In the genomic region with DNA sequence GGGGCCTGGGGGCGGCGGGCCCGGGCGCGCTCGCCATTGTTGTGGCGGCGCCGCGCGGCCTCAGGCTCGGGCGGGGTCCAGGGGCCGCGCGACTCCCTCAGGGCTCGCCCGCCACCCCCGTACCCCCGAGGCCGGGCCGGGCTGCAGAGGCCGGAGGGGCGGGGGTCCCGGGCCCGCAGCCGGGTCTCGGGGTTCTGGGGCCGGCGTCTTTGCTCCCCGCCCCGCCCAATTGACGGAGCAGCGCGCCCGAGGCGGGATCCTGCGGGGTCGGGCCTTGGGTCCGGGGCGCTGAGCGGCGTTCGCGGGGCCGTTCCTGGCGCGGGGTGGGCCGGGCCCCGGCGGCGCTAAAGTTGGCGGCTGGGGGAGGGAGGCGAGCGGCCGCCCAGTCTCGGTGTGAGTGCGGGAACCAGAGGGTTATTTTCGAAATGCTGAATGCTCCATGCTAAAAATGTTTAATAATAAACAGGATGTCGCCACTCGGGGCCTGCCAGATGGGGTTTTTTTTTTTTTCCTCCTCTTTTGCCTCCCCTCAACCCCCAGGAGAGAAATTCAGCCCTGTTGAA, we compare ENCODE assay signal across 8 cellular contexts. TPM values are rescaled to one million over a fixed set of nuclear protein-coding genes. Genes with fewer than 3 reads are reported as not detected.
DNase-seq lines count a peak whose midpoint lies in the region; ATAC-seq and TF ChIP-seq lines count a peak whose summit lies in the region.

No MANE protein-coding gene starts in this region.

- H3K4me1 ChIP-seq in MM.1S (ENCODE audit: low read length) (peaks cover 29% of the 10 kb centered on the region), esophagus muscularis mucosa (peaks cover 49 to 59% (median 55%) of the 10 kb centered on the region in 4 donors), vagina (peaks cover 56% of the 10 kb centered on the region)

- H2AFZ ChIP-seq in MM.1S (ENCODE audit: low read length) = no peak overlapping the region

- ATAC-seq in GM21529 (IDR thresholded peaks at IDR 0.05; ENCODE audit: unreplicated experiment) (peak; percentile 24), natural killer cell (peak; percentile 29 to 49 (median 30))

- no peaks in the 10 kb centered on the region for H3K36me3 Mint-ChIP-seq in natural killer cell

- WGBS in esophagus muscularis mucosa = 0% methylated on average over 8 of the region's 61 CpGs

- no peaks in the 10 kb centered on the region for H3K27me3 Mint-ChIP-seq in natural killer cell (ENCODE audit: low read depth in 2 of 2)

- TF ChIP-seq EP300 in esophagus muscularis mucosa (IDR thresholded peaks at IDR 0.05) = no peak

- H3K4me3 Mint-ChIP-seq in natural killer cell = peak overlapping the region; percentile 92

- H3F3A ChIP-seq in MM.1S (ENCODE audit: insufficient read depth, low read length) = peaks cover 45% of the 10 kb centered on the region

- H3K79me2 ChIP-seq in MM.1S (ENCODE audit: low read length) = peaks cover 51% of the 10 kb centered on the region

- peak overlapping the region; percentile 76 for H3K9ac ChIP-seq in MM.1S (ENCODE audit: low read length)

- no peaks in the 10 kb centered on the region for H3K9me2 ChIP-seq in MM.1S (replicated peaks; ENCODE audit: insufficient read depth, low read length)

- H3K9me3 ChIP-seq in MM.1S (replicated peaks; ENCODE audit: insufficient read depth, low read length) = no peaks in the 10 kb centered on the region
- H3K9me3 ChIP-seq in esophagus muscularis mucosa = no peaks in the 10 kb centered on the region
- no peaks in the 10 kb centered on the region for H3K9me3 ChIP-seq in vagina

- no peak for TF ChIP-seq CTCF in MM.1S (IDR thresholded peaks at IDR 0.05; ENCODE audit: low read length)
- no peak for TF ChIP-seq CTCF in esophagus muscularis mucosa (IDR thresholded peaks at IDR 0.05)
- no peak for TF ChIP-seq CTCF in natural killer cell (IDR thresholded peaks at IDR 0.05)
- TF ChIP-seq CTCF in vagina (IDR thresholded peaks at IDR 0.05) = no peak

- H3K27ac ChIP-seq in MM.1S (ENCODE audit: low read length) (peak overlapping the region; percentile 82), esophagus muscularis mucosa (replicated peaks in 1 of 4) (peak overlapping the region; percentile 98 to 99 (median 98)), vagina (peak overlapping the region; percentile 97)

- H3K27ac Mint-ChIP-seq in natural killer cell = peak overlapping the region; percentile 92 to 93

- TF ChIP-seq POLR2A in esophagus muscularis mucosa (IDR thresholded peaks at IDR 0.05; ENCODE audit: low read depth) (no peak), vagina (IDR thresholded peaks at IDR 0.05) (no peak)

- DNase-seq in D341Med (ENCODE audit: low spot score) = peak; percentile 73
- DNase-seq in MM.1S = peak; percentile 54
- DNase-seq in activated T-cell treated with anti-CD3 and anti-CD28 coated beads, Interleukin-2, amount 50 U/mL, for 48 hours = peak; percentile 62 to 72
- no peak for DNase-seq in esophagus muscularis mucosa (ENCODE audit: extremely low spot score)
- peak; percentile 63 for DNase-seq in natural killer cell
- DNase-seq in vagina (ENCODE audit: extremely low spot score in 2 of 2) = no peak
- DNase-seq in NCI-H1694 (lab: John Stamatoyannopoulos, UW) = no peak

- H3K27me3 ChIP-seq in MM.1S (replicated peaks; ENCODE audit: insufficient read depth, low read length) = no peaks in the 10 kb centered on the region
- H3K27me3 ChIP-seq in esophagus muscularis mucosa = no peaks in the 10 kb centered on the region
- H3K27me3 ChIP-seq in vagina = no peaks in the 10 kb centered on the region

- H3K36me3 ChIP-seq in MM.1S (replicated peaks; ENCODE audit: insufficient read depth, low read length) (no peaks in the 10 kb centered on the region), esophagus muscularis mucosa (no peaks in the 10 kb centered on the region), vagina (no peaks in the 10 kb centered on the region)

- peaks cover 41% of the 10 kb centered on the region for H4K20me1 ChIP-seq in MM.1S (ENCODE audit: insufficient read depth, low read length)

- H3K4me1 Mint-ChIP-seq in natural killer cell = peaks cover 42 to 51% of the 10 kb centered on the region in 2 donors

- no peaks in the 10 kb centered on the region for H3K9me3 Mint-ChIP-seq in natural killer cell

- intact Hi-C loops in esophagus muscularis mucosa (cut with DNase I) = no loop called here
- intact Hi-C loops in natural killer cell (cut with micrococcal nuclease) = loop anchor here (1.0 to 5.0 kb wide), 2 partner anchors 13 to 142 kb away; no protein-coding TSS in a partner anchor
- intact Hi-C loops in vagina (cut with DNase I) = no loop called here

- H3K4me3 ChIP-seq in MM.1S (ENCODE audit: low read length) (peak overlapping the region; percentile 77), esophagus muscularis mucosa (peak overlapping the region; percentile 78 to 89 (median 82)), vagina (peak overlapping the region; percentile 68 to 83)

- peak overlapping the region; percentile 90 for H3K4me2 ChIP-seq in MM.1S (ENCODE audit: low read depth, low read length)

RNA-seq across cellular contexts. Expression of a gene that starts 0.7 kb away (rescaled TPM):
- total RNA-seq in esophagus muscularis mucosa = 100 to 1,000 TPM; 109 to 226 (median 148) TPM
- 100 to 1,000 TPM; 249 to 275 (median 274) TPM for total RNA-seq in natural killer cell
- 116 TPM for total RNA-seq in vagina

Comparison
In these comparisons a context has a peak if more than half of its experiments do, and no peak if none do; other contexts are left out.
1. DNase-seq: peak in D341Med (single experiment), MM.1S (single experiment), activated T-cell treated with anti-CD3 and anti-CD28 coated beads, Interleukin-2, amount 50 U/mL, for 48 hours (2 of 2) and natural killer cell (single experiment); none in esophagus muscularis mucosa (single experiment), vagina (0 of 2) and NCI-H1694 (single experiment).
2. Peak in every context shown above with its lines, with median percentiles within 50 percentile points of each other: H3K27ac ChIP-seq and H3K4me3 ChIP-seq.